8 cellular contexts compared by ENCODE assay signal in genomic region chr22:39528681-39529486, GRCh38. TPM values are rescaled to one million over a fixed set of nuclear protein-coding genes. Genes with fewer than 3 reads are reported as not detected.
DNase-seq lines count a peak whose midpoint lies in the region; ATAC-seq, FAIRE-seq and TF ChIP-seq lines count a peak whose summit lies in the region.

No MANE protein-coding gene starts in this region.

- H3K4me1 ChIP-seq in muscle layer of colon (ENCODE audit: insufficient read depth, low read length) = peaks cover 76% of the 10 kb centered on the region

- peak overlapping the region; percentile 22 for H3K9ac ChIP-seq in muscle layer of colon (ENCODE audit: low read length)

- peak; percentile 95 for FAIRE-seq in GM12891 (lab: Jason Lieb, UNC)

- no peak for ATAC-seq in GM21390 (IDR thresholded peaks at IDR 0.05; ENCODE audit: unreplicated experiment)

- TF ChIP-seq POLR2A in GM12891 (IDR thresholded peaks at IDR 0.05; ENCODE audit: low read depth, low read length) = peak; percentile 18; the same call in 1 of the 2 replicates

- H3K4me3 ChIP-seq in Jurkat, Clone E6-1 (ENCODE audit: low read length) = peak overlapping the region; percentile 21
- H3K4me3 ChIP-seq in muscle layer of colon (ENCODE audit: low read depth in 1 of 2, low read length in 2 of 2) = peak overlapping the region; percentile 26 to 33

- H3K9me3 ChIP-seq in muscle layer of colon (ENCODE audit: low read length) = no peaks in the 10 kb centered on the region

- H3K27ac ChIP-seq in epithelial cell of prostate = peak overlapping the region; percentile 50
- peak overlapping the region; percentile 49 for H3K27ac ChIP-seq in muscle layer of colon (ENCODE audit: low read depth, low read length)

- no peaks in the 10 kb centered on the region for H3K27me3 ChIP-seq in muscle layer of colon (ENCODE audit: control insufficient read depth in 1 of 2, insufficient read depth in 2 of 2, low read length in 2 of 2)

- H3K36me3 ChIP-seq in muscle layer of colon (ENCODE audit: insufficient read depth, low read length) = peaks cover 38% of the 10 kb centered on the region

- DNase-seq in GM12891 (ENCODE audit: insufficient read length, low spot score) (no peak), OCI-M2 (lab: John Stamatoyannopoulos, UW; ENCODE audit: unreplicated experiment) (peak; percentile 44), activated T-cell treated with anti-CD3 and anti-CD28 coated beads for 48 hours (ENCODE audit: low read depth) (peak; percentile 89), epithelial cell of prostate (ENCODE audit: low read depth, low spot score) (peak; percentile 82)
- peak; percentile 94 for DNase-seq in Jurkat, Clone E6-1 (ENCODE audit: low read depth, low spot score)
- DNase-seq in stimulated activated CD8-positive, alpha-beta memory T cell treated with anti-CD3 and anti-CD28 coated beads, Interleukin-4, amount 100 ng/mL, for 24 hours (ENCODE audit: low read depth) = peak; percentile 83

TF ChIP-seq in GM12891, 5 proteins besides CTCF, POLR2A, EP300 and RAD21:
- TF ChIP-seq PAX5 (IDR thresholded peaks at IDR 0.05; ENCODE audit: insufficient read depth, low read length, severe bottlenecking) = peak; percentile 78
- peak; percentile 43 for TF ChIP-seq SPI1 (IDR thresholded peaks at IDR 0.05; ENCODE audit: low read depth, low read length)
- peak; percentile 33; the same call in 1 of the 2 replicates for TF ChIP-seq TAF1 (IDR thresholded peaks at IDR 0.05; ENCODE audit: low read depth, low read length)
- TF ChIP-seq POLR2AphosphoS5 (IDR thresholded peaks at IDR 0.05; ENCODE audit: low read depth, low read length) = peak; percentile 2; the same call in 1 of the 2 replicates
- peak; percentile 72; the same call in 1 of the 2 replicates for TF ChIP-seq POU2F2 (IDR thresholded peaks at IDR 0.05; ENCODE audit: low read depth, low read length)
TF ChIP-seq in GM12891: peak in this region for 5.

RNA-seq across cellular contexts. Expression of gene RPS19BP1, which starts 3.7 kb away (rescaled TPM):
- polyA plus RNA-seq in GM12891 (2012; ENCODE audit: low read depth, missing spikeins) = 62.8 TPM
- polyA plus RNA-seq in Jurkat, Clone E6-1 (2012; ENCODE audit: insufficient read depth, insufficient read length) = 95.4 TPM

RNA-seq across cellular contexts. Expression of gene ATF4, which starts 8.5 kb away (rescaled TPM):
- 491 TPM for polyA plus RNA-seq in GM12891 (2012; ENCODE audit: low read depth, missing spikeins)
- polyA plus RNA-seq in Jurkat, Clone E6-1 (2012; ENCODE audit: insufficient read depth, insufficient read length) = 612 TPM

RNA-seq across cellular contexts. Expression of gene MIEF1, which starts 26.8 kb away (rescaled TPM):
- polyA plus RNA-seq in GM12891 (2012; ENCODE audit: low read depth, missing spikeins) = 19.6 TPM
- polyA plus RNA-seq in Jurkat, Clone E6-1 (2012; ENCODE audit: insufficient read depth, insufficient read length) = 23.0 TPM

RNA-seq across cellular contexts. Expression of gene CACNA1I, which starts 41.7 kb away (rescaled TPM):
- polyA plus RNA-seq in GM12891 (2012; ENCODE audit: low read depth, missing spikeins) = not detected
- polyA plus RNA-seq in Jurkat, Clone E6-1 (2012; ENCODE audit: insufficient read depth, insufficient read length) = 0.10 TPM
